ENCODE assay signal across 17 cellular contexts in genomic region chr20:59778615-59779200, GRCh38.
A peak's percentile ranks its signal among the peaks of the same experiment; 100 is the strongest.
DNase-seq lines count a peak whose midpoint lies in the region; ATAC-seq and TF ChIP-seq lines count a peak whose summit lies in the region.
"Had no signal": no experiment of that assay in that cellular context is flagged by ENCODE, and none has a peak within 500 bp of the region (broad histone marks: within the 10 kb centered on the region; RNA-seq: fewer than 3 reads in every experiment).

No MANE protein-coding gene starts in this region.

- no peaks in the 10 kb centered on the region for H3K36me3 ChIP-seq in right atrium auricular region
- no peaks in the 10 kb centered on the region for H3K36me3 ChIP-seq in RWPE2 (ENCODE audit: low read depth)

- H3K4me3 ChIP-seq in right atrium auricular region (no peak overlapping the region), RWPE2 (ENCODE audit: severe bottlenecking) (no peak overlapping the region)

- H3K27ac ChIP-seq in right atrium auricular region (no peak overlapping the region), RWPE2 (ENCODE audit: poor library complexity, severe bottlenecking) (no peak overlapping the region)

- TF ChIP-seq CTCF in right atrium auricular region (IDR thresholded peaks at IDR 0.05) (no peak), RWPE2 (IDR thresholded peaks at IDR 0.05; ENCODE audit: poor library complexity, severe bottlenecking) (no peak)

- ATAC-seq in left ventricle myocardium superior (no peak), RWPE2 (ENCODE audit: low read depth) (no peak)
- ATAC-seq: Panc1, Right ventricle myocardium inferior had no signal

- intact Hi-C loops in left ventricle myocardium superior (cut with micrococcal nuclease): no loop called here

- DNase-seq in right atrium auricular region (ENCODE audit: low spot score) (peak; percentile 34), left ventricle myocardium superior (no peak), RWPE2 (ENCODE audit: low spot score) (peak; percentile 66), mesenteric fat pad (ENCODE audit: low spot score) (peak; percentile 41), NOMO-1 treated with dmso at 0.1 percent for 144 hours (lab: John Stamatoyannopoulos, UW; ENCODE audit: unreplicated experiment) (no peak), hippocampal formation (lab: John Stamatoyannopoulos, UW) (no peak)
- no peak for DNase-seq in stimulated activated CD4-positive, alpha-beta T cell treated with anti-CD3 and anti-CD28 coated beads, Interleukin-15, amount 100 ng/mL, for 24 hours
- DNase-seq: DMS153, Kasumi-1, MM.1S, NCI-H1092 treated with DMSO at 0.1 percent for 48 hours, NCI-H1694, NCI-H2171, NCI-H446, NCI-H748 treated with DMSO at 0.1 percent for 48 hours had no signal

- no peaks in the 10 kb centered on the region for H3K4me1 ChIP-seq in right atrium auricular region
- H3K4me1 ChIP-seq in RWPE2 (ENCODE audit: insufficient read depth, poor library complexity, severe bottlenecking): no peaks in the 10 kb centered on the region

- no peaks in the 10 kb centered on the region for H3K27me3 ChIP-seq in right atrium auricular region
- H3K27me3 ChIP-seq in RWPE2 (ENCODE audit: insufficient read depth, poor library complexity, severe bottlenecking): peaks cover 7% of the 10 kb centered on the region

- no peaks in the 10 kb centered on the region for H3K9me3 ChIP-seq in right atrium auricular region
- H3K9me3 ChIP-seq in RWPE2 (ENCODE audit: severe bottlenecking): no peaks in the 10 kb centered on the region

Comparison
In these comparisons a context has a peak if more than half of its experiments do, and no peak if none do; other contexts are left out.
1. DNase-seq: peak in right atrium auricular region (single experiment), RWPE2 (single experiment) and mesenteric fat pad (single experiment); none in left ventricle myocardium superior (single experiment), NOMO-1 treated with dmso at 0.1 percent for 144 hours (single experiment), stimulated activated CD4-positive, alpha-beta T cell treated with anti-CD3 and anti-CD28 coated beads, Interleukin-15, amount 100 ng/mL, for 24 hours (single experiment) and hippocampal formation (0 of 2).